In genomic region chr5:135466178-135467050, GRCh38 we compare ENCODE assay signal across 7 cellular contexts. TPM values are rescaled to one million over a fixed set of nuclear protein-coding genes. Genes with fewer than 3 reads are reported as not detected.
A peak's percentile ranks its signal among the peaks of the same experiment; 100 is the strongest.
DNase-seq lines count a peak whose midpoint lies in the region; ATAC-seq, FAIRE-seq and TF ChIP-seq lines count a peak whose summit lies in the region.

No MANE protein-coding gene starts in this region.

- peak; percentile 81 for TF ChIP-seq CTCF in lung (IDR thresholded peaks at IDR 0.05; ENCODE audit: control extremely low read depth, extremely low read depth)

- no peak overlapping the region for H3K27ac ChIP-seq in lung (ENCODE audit: low read depth in 1 of 2, low read length in 1 of 2)

- H3K9me3 ChIP-seq in lung (ENCODE audit: control insufficient read depth in 2 of 2, insufficient read depth in 1 of 2, low read length in 1 of 2), result no peaks in the 10 kb centered on the region

- peak; percentile 89 for FAIRE-seq in GM12892 (lab: Jason Lieb, UNC)

- H3K27me3 ChIP-seq in lung (ENCODE audit: control insufficient read depth, insufficient read depth), result peaks cover 7% of the 10 kb centered on the region

- peaks cover 0 to 3% of the 10 kb centered on the region in 2 donors for H3K4me1 ChIP-seq in lung (ENCODE audit: control insufficient read depth in 2 of 2, insufficient read depth in 2 of 2, low read length in 2 of 2)

- H3K4me3 ChIP-seq in lung, result no peak overlapping the region

- H3K36me3 ChIP-seq in lung (ENCODE audit: control insufficient read depth in 2 of 2, insufficient read depth in 2 of 2, low read length in 2 of 2), result no peaks in the 10 kb centered on the region

- TF ChIP-seq POLR2A in GM12892 (IDR thresholded peaks at IDR 0.05; ENCODE audit: low read depth, low read length), result no peak

- ATAC-seq in HG02981 (IDR thresholded peaks at IDR 0.05; ENCODE audit: unreplicated experiment) (peak; percentile 79), lung (ENCODE audit: insufficient read depth, low FRiP score) (peak; percentile 84)

- DNase-seq in GM12892 (ENCODE audit: insufficient read length), result peak; percentile 71
- DNase-seq in NCI-H460 (ENCODE audit: extremely low read depth, low read depth), result peak; percentile 65
- peak; percentile 43 to 46 for DNase-seq in activated CD4-positive, alpha-beta T cell treated with anti-CD3 and anti-CD28 coated beads, Interleukin-2, amount 50 U/mL, for 4 hours
- peak; percentile 29 to 64 for DNase-seq in dermis microvascular lymphatic vessel endothelial cell (ENCODE audit: low read depth in 2 of 2)
- DNase-seq in lung (ENCODE audit: low spot score), result peak; percentile 79
- peak; percentile 45 for DNase-seq in stimulated activated CD8-positive, alpha-beta memory T cell treated with anti-CD3 and anti-CD28 coated beads, Interleukin-12 subunit alpha, Interleukin-12 subunit beta, amount 100 ng/mL, for 1 hour (ENCODE audit: low read depth)

- WGBS in lung, 2 donors, result 18 to 19% methylated on average over 42 to 43 of the region's 43 CpGs

RNA-seq across cellular contexts. Expression of gene TIFAB, which starts 14.3 kb away (rescaled TPM):
- 0.15 TPM for polyA plus RNA-seq in GM12892 (2012; ENCODE audit: missing spikeins)
- not detected in 2 replicates for total RNA-seq in NCI-H460 (2014; rRNA removed; shearing (Covaris generic))
- polyA plus RNA-seq in NCI-H460 (2014; cell fraction: nucleus; rRNA removed), result not detected in 2 replicates
- not detected in 2 replicates for total RNA-seq in dermis microvascular lymphatic vessel endothelial cell
- total RNA-seq in lung, result under 1 TPM; 0.15 to 0.88 TPM
- under 1 TPM; 0.31 to 0.39 TPM for polyA plus RNA-seq in lung

RNA-seq across cellular contexts. Expression of gene DCANP1, which starts 19.3 kb away (rescaled TPM):
- polyA plus RNA-seq in GM12892 (2012; ENCODE audit: missing spikeins), result not detected
- total RNA-seq in NCI-H460 (2014; rRNA removed; shearing (Covaris generic)), result not detected in 2 replicates
- not detected in 2 replicates for polyA plus RNA-seq in NCI-H460 (2014; cell fraction: nucleus; rRNA removed)
- total RNA-seq in dermis microvascular lymphatic vessel endothelial cell (not detected in 2 replicates), lung (under 1 TPM; 0.09 to 0.43 TPM)
- polyA plus RNA-seq in lung, result under 1 TPM; 0.14 to 0.51 TPM
